In genomic region chr3:192444096-192444790, GRCh38 we compare ENCODE assay signal across 8 cellular contexts.
DNase-seq lines count a peak whose midpoint lies in the region; ATAC-seq and TF ChIP-seq lines count a peak whose summit lies in the region.

No MANE protein-coding gene starts in this region.

- no peak overlapping the region for H3K27ac ChIP-seq in CD4-positive, alpha-beta memory T cell (ENCODE audit: low read depth, low read length)
- no peak overlapping the region for H3K27ac ChIP-seq in liver (ENCODE audit: low read depth in 1 of 2, low read length in 2 of 2)

- WGBS in liver = 22% methylated on average over 12 of the region's 12 CpGs

- no peak overlapping the region for H3K4me3 Mint-ChIP-seq in CD4-positive, alpha-beta memory T cell
- H3K4me3 Mint-ChIP-seq in WTC11 = no peak overlapping the region

- H3K9me3 Mint-ChIP-seq in CD4-positive, alpha-beta memory T cell = no peaks in the 10 kb centered on the region
- no peaks in the 10 kb centered on the region for H3K9me3 Mint-ChIP-seq in WTC11

- H3K27me3 ChIP-seq in CD4-positive, alpha-beta memory T cell (ENCODE audit: insufficient read depth, low read length) = peaks cover 9% of the 10 kb centered on the region
- peaks cover 0 to 15% (median 9%) of the 10 kb centered on the region in 4 donors for H3K27me3 ChIP-seq in liver (ENCODE audit: control insufficient read depth in 4 of 4, insufficient read depth in 4 of 4, low read length in 3 of 4)

- peak; percentile 100 for TF ChIP-seq RAD21 in liver (IDR thresholded peaks at IDR 0.05)

- H3K4me1 ChIP-seq in CD4-positive, alpha-beta memory T cell (ENCODE audit: insufficient read depth, low read length) = no peaks in the 10 kb centered on the region
- peaks cover 0 to 12% (median 10%) of the 10 kb centered on the region in 4 donors for H3K4me1 ChIP-seq in liver (ENCODE audit: control insufficient read depth in 4 of 4, insufficient read depth in 4 of 4, low read length in 3 of 4)

- no peaks in the 10 kb centered on the region for H3K36me3 Mint-ChIP-seq in CD4-positive, alpha-beta memory T cell
- H3K36me3 Mint-ChIP-seq in WTC11 = no peaks in the 10 kb centered on the region

- DNase-seq in CD4-positive, alpha-beta memory T cell = peak in 4 of 5 donors; percentile 10 to 43 (median 26)
- DNase-seq in GM19238 (ENCODE audit: insufficient read length, low spot score) (peak; percentile 26), NCI-H2196 (lab: John Stamatoyannopoulos, UW; ENCODE audit: unreplicated experiment) (peak; percentile 85), WTC11 (ENCODE audit: low spot score) (peak; percentile 74), dermis microvascular lymphatic vessel endothelial cell (ENCODE audit: low read depth in 2 of 2) (peak; percentile 45 to 61)
- DNase-seq in stimulated activated CD8-positive, alpha-beta memory T cell treated with anti-CD3 and anti-CD28 coated beads, Interleukin-15, amount 100 ng/mL, for 48 hours (ENCODE audit: low read depth in 2 of 2) = peak; percentile 6 to 13

- H3K4me3 ChIP-seq in CD4-positive, alpha-beta memory T cell (ENCODE audit: low read length in 2 of 2) = no peak overlapping the region
- no peak overlapping the region for H3K4me3 ChIP-seq in liver (ENCODE audit: low read depth in 1 of 3, low read length in 3 of 3)

- H3K4me1 Mint-ChIP-seq in CD4-positive, alpha-beta memory T cell = peaks cover 0 to 2% (median 0%) of the 10 kb centered on the region in 4 donors
- peaks cover 26% of the 10 kb centered on the region for H3K4me1 Mint-ChIP-seq in WTC11

- no peak overlapping the region for H3K27ac Mint-ChIP-seq in CD4-positive, alpha-beta memory T cell
- H3K27ac Mint-ChIP-seq in WTC11 = no peak overlapping the region

- TF ChIP-seq CTCF in WTC11 (IDR thresholded peaks at IDR 0.05) (peak; percentile 98), liver (IDR thresholded peaks at IDR 0.05; ENCODE audit: low read depth, low read length, missing input control) (peak; percentile 99)

- H3K36me3 ChIP-seq in CD4-positive, alpha-beta memory T cell (ENCODE audit: insufficient read depth, low read length) = no peaks in the 10 kb centered on the region
- no peaks in the 10 kb centered on the region for H3K36me3 ChIP-seq in liver (ENCODE audit: control insufficient read depth in 4 of 4, insufficient read depth in 3 of 4, low read depth in 1 of 4, low read length in 3 of 4)

- ATAC-seq in HG03139 (IDR thresholded peaks at IDR 0.05; ENCODE audit: unreplicated experiment) (peak; percentile 95), WTC11 (peak; percentile 87)

- peaks cover 10 to 16% of the 10 kb centered on the region in 2 donors for H3K27me3 Mint-ChIP-seq in CD4-positive, alpha-beta memory T cell
- H3K27me3 Mint-ChIP-seq in WTC11 (ENCODE audit: low read depth) = no peaks in the 10 kb centered on the region

- POLR2A ChIA-PET in CD4-positive, alpha-beta memory T cell (lab: Charles Lee; ENCODE audit: partially characterized antibody) = no interaction called here
- POLR2A ChIA-PET in WTC11 (lab: Charles Lee) = interaction anchor here (1.2 kb wide), 1 partner anchor 105 kb away, joined by 3 read pairs; no protein-coding TSS in a partner anchor

- intact Hi-C loops in CD4-positive, alpha-beta memory T cell (cut with micrococcal nuclease) = loop anchor here (5.0 to 10.0 kb wide), 2 partner anchors 1027 to 1559 kb away; no protein-coding TSS in a partner anchor

- peak overlapping the region in 1 of 2 donors; percentile 47 for H3K9ac ChIP-seq in liver (ENCODE audit: low read depth in 1 of 2, low read length in 2 of 2)

- CTCF ChIA-PET in CD4-positive, alpha-beta memory T cell (lab: Charles Lee; ENCODE audit: partially characterized antibody) = interaction anchor here (0.8 to 3.8 kb wide), 11 partner anchors 9 to 1561 kb away, joined by 3 to 38 read pairs (median 3); no protein-coding TSS in a partner anchor
- CTCF ChIA-PET in WTC11 (lab: Charles Lee) = interaction anchor here (0.6 to 2.8 kb wide), 67 partner anchors 9 to 1310 kb away, joined by 3 to 26 read pairs (median 4); no protein-coding TSS in a partner anchor

- no peaks in the 10 kb centered on the region for H3K9me3 ChIP-seq in CD4-positive, alpha-beta memory T cell (ENCODE audit: control insufficient read depth in 1 of 2, low read length in 2 of 2)
- no peaks in the 10 kb centered on the region for H3K9me3 ChIP-seq in liver (ENCODE audit: control insufficient read depth in 4 of 4, low read length in 3 of 4)

TF ChIP-seq in WTC11, 78 proteins besides CTCF, POLR2A, EP300 and RAD21 (continues in another document):
- TF ChIP-seq ZNF219 (CRISPR knock-in tag; IDR thresholded peaks at IDR 0.05; ENCODE audit: borderline replicate concordance) (no peak), ZNF138 (CRISPR knock-in tag; conservative IDR thresholded peaks at IDR 0.05) (no peak), FOXJ3 (CRISPR knock-in tag; IDR thresholded peaks at IDR 0.05; ENCODE audit: borderline replicate concordance) (no peak), ZNF512 (CRISPR knock-in tag; IDR thresholded peaks at IDR 0.05; ENCODE audit: borderline replicate concordance) (no peak), STAT6 (CRISPR knock-in tag; conservative IDR thresholded peaks at IDR 0.05; ENCODE audit: low read depth) (no peak), KAT7 (CRISPR knock-in tag; IDR thresholded peaks at IDR 0.05; ENCODE audit: borderline replicate concordance) (no peak)

TF ChIP-seq in liver, 16 proteins besides CTCF, POLR2A, EP300 and RAD21:
- no peak for TF ChIP-seq GABPA (IDR thresholded peaks at IDR 0.05 in 1 of 2, conservative IDR thresholded peaks at IDR 0.05 in 1 of 2)
- TF ChIP-seq NR2F2 (IDR thresholded peaks at IDR 0.05) = no peak
- no peak for TF ChIP-seq HNF4G (IDR thresholded peaks at IDR 0.05)
- TF ChIP-seq EGR1 (IDR thresholded peaks at IDR 0.05; ENCODE audit: low read depth in 2 of 2) = no peak
- no peak for TF ChIP-seq ATF3 (IDR thresholded peaks at IDR 0.05)
- TF ChIP-seq RXRA (IDR thresholded peaks at IDR 0.05) = no peak
- no peak for TF ChIP-seq SP1 (IDR thresholded peaks at IDR 0.05)
TF ChIP-seq in liver: peak in this region for 0.

Comparison
In these comparisons a context has a peak if more than half of its experiments do, and no peak if none do; other contexts are left out.
1. DNase-seq: peak in every context shown above with its lines; median percentile 85 in NCI-H2196; 74 in WTC11; 53 in dermis microvascular lymphatic vessel endothelial cell; 26 in CD4-positive, alpha-beta memory T cell; 26 in GM19238; 10 in stimulated activated CD8-positive, alpha-beta memory T cell treated with anti-CD3 and anti-CD28 coated beads, Interleukin-15, amount 100 ng/mL, for 48 hours.